ENCODE assay signal across 8 cellular contexts in genomic region chr2:176002684-176003225, GRCh38. TPM values are rescaled to one million over a fixed set of nuclear protein-coding genes. Genes with fewer than 3 reads are reported as not detected.
A peak's percentile ranks its signal among the peaks of the same experiment; 100 is the strongest.
DNase-seq lines count a peak whose midpoint lies in the region; ATAC-seq, FAIRE-seq and TF ChIP-seq lines count a peak whose summit lies in the region.

No MANE protein-coding gene starts in this region.

- H3K9ac ChIP-seq in H1 (replicated peaks in 1 of 4; ENCODE audit: extremely low read depth in 1 of 4, low read depth in 3 of 4, low read length in 3 of 4) = peak overlapping the region in 3 of 4 experiments; percentile 16 to 86 (median 17); a peak in 5 of 7 replicates

- TF ChIP-seq RAD21 in H1 (IDR thresholded peaks at IDR 0.05 in 1 of 2, conservative IDR thresholded peaks at IDR 0.05 in 1 of 2; ENCODE audit: low read depth in 2 of 2, low read length in 2 of 2) = no peak

- POLR2A ChIA-PET in H1 (lab: Charles Lee; ENCODE audit: partially characterized antibody) = no interaction called here

- TF ChIP-seq POLR2A in H1 (IDR thresholded peaks at IDR 0.05; ENCODE audit: control extremely low read depth in 1 of 2, low read depth in 2 of 2, low read length in 2 of 2) (no peak), vagina (IDR thresholded peaks at IDR 0.05) (no peak)

- peak overlapping the region; percentile 90; the same call in 1 of the 2 replicates for H4K8ac ChIP-seq in H1 (ENCODE audit: extremely low read depth, insufficient read depth, low read length)

- TF ChIP-seq EP300 in H1 (IDR thresholded peaks at IDR 0.05; ENCODE audit: borderline replicate concordance in 1 of 2, low read depth in 2 of 2, low read length in 2 of 2) = no peak

- H3K4me1 ChIP-seq in H1 (replicated peaks in 1 of 4; ENCODE audit: control insufficient read depth in 3 of 4, insufficient read depth in 4 of 4, low read length in 3 of 4) = peaks cover 0 to 10% (median 5%) of the 10 kb centered on the region in 4 experiments; a peak in 5 of 7 replicates
- H3K4me1 ChIP-seq in mononuclear cell (ENCODE audit: insufficient read depth, low read length) = peaks cover 13% of the 10 kb centered on the region
- H3K4me1 ChIP-seq in vagina = peaks cover 38% of the 10 kb centered on the region

- peak; percentile 18 for DNase-seq in NCI-H1436 (lab: John Stamatoyannopoulos, UW)
- no peak for DNase-seq in NCI-H1436 treated with DMSO at 0.1 percent for 48 hours (lab: John Stamatoyannopoulos, UW)
- peak; percentile 69 for DNase-seq in RKO (ENCODE audit: low spot score)
- no peak for DNase-seq in H1 (ENCODE audit: low read depth in 1 of 2, low spot score in 2 of 2)
- no peak for DNase-seq in vagina (ENCODE audit: extremely low spot score in 2 of 2)
- DNase-seq in cortex of kidney (lab: John Stamatoyannopoulos, UW) = no peak

- intact Hi-C loops in vagina (cut with DNase I) = loop anchor here (5.0 kb wide), 1 partner anchor 75 kb away; no protein-coding TSS in a partner anchor

- H2BK120ac ChIP-seq in H1 (replicated peaks; ENCODE audit: low read depth, low read length) = no peak overlapping the region

- no peaks in the 10 kb centered on the region for H4K20me1 ChIP-seq in H1 (replicated peaks in 1 of 2; ENCODE audit: control insufficient read depth in 1 of 2, insufficient read depth in 2 of 2, low read length in 2 of 2)

- H2BK5ac ChIP-seq in H1 (ENCODE audit: low read depth, low read length) = no peak overlapping the region

- TF ChIP-seq CTCF in H1 (IDR thresholded peaks at IDR 0.05; ENCODE audit: control extremely low read depth in 1 of 3, insufficient read depth in 1 of 3, low read depth in 1 of 3, low read length in 3 of 3) (no peak), vagina (IDR thresholded peaks at IDR 0.05) (no peak)

- H3K4ac ChIP-seq in H1 (replicated peaks; ENCODE audit: insufficient read length, low read depth, low read length) = no peak overlapping the region

- no peak overlapping the region for H2BK12ac ChIP-seq in H1 (ENCODE audit: low read depth, low read length)

- peak; percentile 1 for ATAC-seq in HG02885 (IDR thresholded peaks at IDR 0.05; ENCODE audit: poor library complexity, unreplicated experiment)

- 0 out of 2 replicates have a peak overlapping the region, but pooled peaks have one; percentile 31 for H2BK15ac ChIP-seq in H1 (ENCODE audit: low read length)

- CTCF ChIA-PET in H1 (lab: Charles Lee; ENCODE audit: partially characterized antibody) = interaction anchor here (0.8 to 2.3 kb wide), 6 partner anchors 19 to 635 kb away, joined by 3 to 12 read pairs (median 4); no protein-coding TSS in a partner anchor

- H3K18ac ChIP-seq in H1 (ENCODE audit: extremely low read depth, low read length) = no peak overlapping the region; the same call in 1 of the 2 replicates

- no peak overlapping the region for H2BK20ac ChIP-seq in H1 (ENCODE audit: low read length)

- no peaks in the 10 kb centered on the region for H3K36me3 ChIP-seq in H1 (ENCODE audit: control insufficient read depth in 2 of 4, insufficient read depth in 4 of 4, low read length in 3 of 4)
- no peaks in the 10 kb centered on the region for H3K36me3 ChIP-seq in vagina

- peak overlapping the region; percentile 60 to 89 (median 74) for H3K4me3 ChIP-seq in H1 (ENCODE audit: extremely low read depth in 1 of 4, insufficient read depth in 2 of 4, low read depth in 3 of 4, low read length in 4 of 4)
- peak overlapping the region; percentile 80 for H3K4me3 ChIP-seq in mononuclear cell (ENCODE audit: low read length)
- H3K4me3 ChIP-seq in vagina = peak overlapping the region; percentile 69 to 82

- peak overlapping the region; percentile 78 to 95 for H3K4me2 ChIP-seq in H1 (ENCODE audit: insufficient read depth in 1 of 2, low read depth in 2 of 2, low read length in 2 of 2)

- H3K23ac ChIP-seq in H1 (ENCODE audit: insufficient read length) = no peak overlapping the region

- peaks cover 11% of the 10 kb centered on the region for H3K23me2 ChIP-seq in H1 (ENCODE audit: low read depth, low read length)

- H3K27ac ChIP-seq in H1 (ENCODE audit: low read depth, low read length) (no peak overlapping the region), vagina (peak overlapping the region; percentile 82)

- no peaks in the 10 kb centered on the region for H3K79me1 ChIP-seq in H1 (ENCODE audit: low read depth, low read length)

- H3K9me3 ChIP-seq in H1 (ENCODE audit: insufficient read depth in 2 of 2, low read depth in 1 of 2, low read length in 1 of 2) = no peaks in the 10 kb centered on the region
- no peaks in the 10 kb centered on the region for H3K9me3 ChIP-seq in mononuclear cell (ENCODE audit: low read depth, low read length)
- H3K9me3 ChIP-seq in vagina = no peaks in the 10 kb centered on the region

- no peak for FAIRE-seq in H1 (lab: Jason Lieb, UNC)

- H2AFZ ChIP-seq in H1 (ENCODE audit: low read length) = peak overlapping the region; percentile 84

- no peak overlapping the region for H4K91ac ChIP-seq in H1 (replicated peaks; ENCODE audit: insufficient read length, low read length)

- H3K27me3 ChIP-seq in H1 (replicated peaks in 1 of 4; ENCODE audit: control insufficient read depth in 3 of 4, extremely low read depth in 1 of 4, insufficient read depth in 3 of 4, low read length in 3 of 4) (peaks cover 0 to 9% (median 5%) of the 10 kb centered on the region in 4 experiments; a peak in 5 of 7 replicates), mononuclear cell (ENCODE audit: insufficient read depth, low read length) (no peaks in the 10 kb centered on the region), vagina (no peaks in the 10 kb centered on the region)

- H3K79me2 ChIP-seq in H1 (ENCODE audit: control insufficient read depth in 1 of 2, insufficient read depth in 2 of 2, low read length in 2 of 2) = peaks cover 0 to 17% of the 10 kb centered on the region in 2 experiments; a peak in 1 of 4 replicates

- no peak overlapping the region for H3K56ac ChIP-seq in H1 (replicated peaks; ENCODE audit: insufficient read length, low read depth, low read length)

- no peak overlapping the region for H4K5ac ChIP-seq in H1 (ENCODE audit: insufficient read length, low read depth, low read length)

- no peak overlapping the region for H3K14ac ChIP-seq in H1 (ENCODE audit: insufficient read length)

- H2AK5ac ChIP-seq in H1 (ENCODE audit: low read depth, low read length) = no peak overlapping the region

- WGBS in H1 (ENCODE audit: extremely low coverage in 1 of 2, insufficient coverage in 1 of 2, insufficient read length in 1 of 2, insufficient replicate concordance in 2 of 2, low coverage in 1 of 2, low lambda C conversion rate in 2 of 2, missing lambda C conversion rate in 1 of 2), 2 experiments = 37% methylated on average over 14 of the region's 14 CpGs; no CpG with 5 or more reads in 1 of the 2 experiments

TF ChIP-seq in H1, 55 proteins besides CTCF, POLR2A, EP300 and RAD21:
- TF ChIP-seq TAF7 (optimal IDR thresholded peaks at IDR 0.05; ENCODE audit: borderline replicate concordance, low read depth, low read length) (no peak), KDM4A (IDR thresholded peaks at IDR 0.05; ENCODE audit: low read depth, low read length, severe bottlenecking) (peak; percentile 40), CREB1 (IDR thresholded peaks at IDR 0.05) (0 out of 2 replicates have a peak, but pooled peaks have one; percentile 31), CTBP2 (IDR thresholded peaks at IDR 0.05; ENCODE audit: borderline replicate concordance, insufficient read depth, insufficient read length, low read length) (peak; percentile 16), CBX5 (IDR thresholded peaks at IDR 0.05; ENCODE audit: low read depth, low read length) (no peak)
TF ChIP-seq in H1: peak in this region for 3.

RNA-seq across cellular contexts. Expression of gene LNPK, which starts 0.7 kb away (rescaled TPM):
- total RNA-seq in H1 (2021; fragmentation: NEBNext Ultra II Directional; extraction: Animal tissue kit (Norgen Biotek cat#: 25700)) = 10.3 and 11.8 TPM in 2 replicates
- 2.2 and 3.1 TPM in 2 replicates for polyA plus RNA-seq in H1 (2011; rRNA removed)
- 4.3 TPM for polyA plus RNA-seq in H1 (2011; cell fraction: cytosol; rRNA removed)
- 2.1 TPM for polyA plus RNA-seq in H1 (2011; cell fraction: nucleus; rRNA removed)
- 2.7 to 4.8 TPM (median 3.4 TPM) in 4 replicates for polyA plus RNA-seq in H1 (2012, experiment 1 of 2)
- 0.17 TPM for polyA plus RNA-seq in H1 (2012, experiment 2 of 2)
- polyA plus RNA-seq in H1 (2013, experiment 1 of 2) = 5.4 TPM
- 6.8 TPM for polyA plus RNA-seq in H1 (2013, experiment 2 of 2)
- 8.5 and 13.8 TPM in 2 replicates for polyA minus RNA-seq in H1 (2011; rRNA and poly(A)+ RNA removed)
- 8.1 TPM for polyA minus RNA-seq in H1 (2011; cell fraction: cytosol; rRNA and poly(A)+ RNA removed)
- polyA minus RNA-seq in H1 (2011; cell fraction: nucleus; rRNA and poly(A)+ RNA removed) = 13.6 TPM
- total RNA-seq in mononuclear cell (17.4 TPM), vagina (32.7 TPM)

Comparison
In these comparisons a context has a peak if more than half of its experiments do, and no peak if none do; other contexts are left out.
1. DNase-seq: peak in NCI-H1436 (single experiment) and RKO (single experiment); none in NCI-H1436 treated with DMSO at 0.1 percent for 48 hours (single experiment), H1 (0 of 2), vagina (0 of 2) and cortex of kidney (single experiment).
2. Peak in every context shown above with its lines, with median percentiles within 50 percentile points of each other: H3K4me3 ChIP-seq.